In the genomic region with DNA sequence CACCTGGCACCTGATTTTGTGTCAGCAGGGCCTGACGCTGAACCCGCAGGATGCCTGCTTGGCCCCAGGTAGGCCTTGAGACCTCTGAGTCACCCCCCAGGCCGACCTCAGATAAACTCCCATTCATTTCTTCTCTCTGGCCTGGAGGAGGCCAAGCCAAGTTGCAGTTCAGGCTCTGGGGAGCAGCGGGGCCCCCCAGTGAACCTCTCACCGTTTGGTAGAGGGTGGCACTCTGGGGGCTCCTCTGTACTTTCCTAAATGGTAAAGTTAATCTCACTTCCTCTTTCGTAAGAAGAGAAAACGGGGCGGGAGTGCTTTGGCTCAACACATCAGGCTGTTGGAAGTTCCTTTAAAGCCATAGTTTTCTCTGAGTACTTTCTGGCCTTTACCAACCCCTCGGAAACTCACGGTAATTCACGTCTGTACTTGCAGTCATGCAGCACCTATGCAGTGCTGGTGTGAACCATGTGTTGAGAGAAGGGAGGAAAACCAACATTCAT, we compare ENCODE assay signal across 8 cellular contexts. TPM values are rescaled to one million over a fixed set of nuclear protein-coding genes. Genes with fewer than 3 reads are reported as not detected.
DNase-seq lines count a peak whose midpoint lies in the region; ATAC-seq and TF ChIP-seq lines count a peak whose summit lies in the region.

No MANE protein-coding gene starts in this region.

- intact Hi-C loops in colonic mucosa (cut with DNase I) = loop anchor here (10.0 kb wide), 1 partner anchor 93 kb away; no protein-coding TSS in a partner anchor

- H3K27ac Mint-ChIP-seq in stimulated activated naive CD8-positive, alpha-beta T cell treated with anti-CD3 and anti-CD28 coated beads, Interleukin-15, Interleukin-2, amounts not matched to agents 100 ng/mL and 50 ng/mL, for 24 hours = peak overlapping the region; percentile 55
- no peak overlapping the region for H3K27ac Mint-ChIP-seq in chondrocyte (ENCODE audit: unreplicated experiment)
- no peak overlapping the region for H3K27ac Mint-ChIP-seq in natural killer cell treated with Interleukin-12 subunit alpha and Interleukin-12 subunit beta and Interleukin-15 and Interleukin-18, amount 100 ng/mL, for 72 hours

- H3K27me3 ChIP-seq in colonic mucosa = no peaks in the 10 kb centered on the region

- peaks cover 22% of the 10 kb centered on the region for H3K4me1 Mint-ChIP-seq in stimulated activated naive CD8-positive, alpha-beta T cell treated with anti-CD3 and anti-CD28 coated beads, Interleukin-15, Interleukin-2, amounts not matched to agents 100 ng/mL and 50 ng/mL, for 24 hours (ENCODE audit: low read depth)
- peaks cover 49% of the 10 kb centered on the region for H3K4me1 Mint-ChIP-seq in chondrocyte (ENCODE audit: low read depth)
- H3K4me1 Mint-ChIP-seq in natural killer cell treated with Interleukin-12 subunit alpha and Interleukin-12 subunit beta and Interleukin-15 and Interleukin-18, amount 100 ng/mL, for 72 hours (ENCODE audit: low read depth in 2 of 2) = peaks cover 2 to 4% of the 10 kb centered on the region in 2 donors

- H3K9me3 Mint-ChIP-seq in stimulated activated naive CD8-positive, alpha-beta T cell treated with anti-CD3 and anti-CD28 coated beads, Interleukin-15, Interleukin-2, amounts not matched to agents 100 ng/mL and 50 ng/mL, for 24 hours = no peaks in the 10 kb centered on the region
- H3K9me3 Mint-ChIP-seq in chondrocyte (ENCODE audit: low read depth) = no peaks in the 10 kb centered on the region
- H3K9me3 Mint-ChIP-seq in natural killer cell treated with Interleukin-12 subunit alpha and Interleukin-12 subunit beta and Interleukin-15 and Interleukin-18, amount 100 ng/mL, for 72 hours = no peaks in the 10 kb centered on the region

- H3K27ac ChIP-seq in colonic mucosa = peak overlapping the region; percentile 40

- peaks cover 43% of the 10 kb centered on the region for H3K27me3 Mint-ChIP-seq in stimulated activated naive CD8-positive, alpha-beta T cell treated with anti-CD3 and anti-CD28 coated beads, Interleukin-15, Interleukin-2, amounts not matched to agents 100 ng/mL and 50 ng/mL, for 24 hours
- no peaks in the 10 kb centered on the region for H3K27me3 Mint-ChIP-seq in chondrocyte (ENCODE audit: low read depth)
- H3K27me3 Mint-ChIP-seq in natural killer cell treated with Interleukin-12 subunit alpha and Interleukin-12 subunit beta and Interleukin-15 and Interleukin-18, amount 100 ng/mL, for 72 hours = peaks cover 42 to 49% of the 10 kb centered on the region in 2 donors

- H3K9me3 ChIP-seq in colonic mucosa = no peaks in the 10 kb centered on the region

- no peak for TF ChIP-seq CTCF in colonic mucosa (IDR thresholded peaks at IDR 0.05)
- TF ChIP-seq CTCF in chondrocyte (IDR thresholded peaks at IDR 0.05) = no peak

- no peaks in the 10 kb centered on the region for H3K36me3 Mint-ChIP-seq in stimulated activated naive CD8-positive, alpha-beta T cell treated with anti-CD3 and anti-CD28 coated beads, Interleukin-15, Interleukin-2, amounts not matched to agents 100 ng/mL and 50 ng/mL, for 24 hours (ENCODE audit: low read depth)
- peaks cover 3% of the 10 kb centered on the region for H3K36me3 Mint-ChIP-seq in chondrocyte (ENCODE audit: low read depth)
- no peaks in the 10 kb centered on the region for H3K36me3 Mint-ChIP-seq in natural killer cell treated with Interleukin-12 subunit alpha and Interleukin-12 subunit beta and Interleukin-15 and Interleukin-18, amount 100 ng/mL, for 72 hours

- no peak overlapping the region for H3K4me3 Mint-ChIP-seq in stimulated activated naive CD8-positive, alpha-beta T cell treated with anti-CD3 and anti-CD28 coated beads, Interleukin-15, Interleukin-2, amounts not matched to agents 100 ng/mL and 50 ng/mL, for 24 hours
- H3K4me3 Mint-ChIP-seq in chondrocyte (ENCODE audit: unreplicated experiment) = no peak overlapping the region
- no peak overlapping the region for H3K4me3 Mint-ChIP-seq in natural killer cell treated with Interleukin-12 subunit alpha and Interleukin-12 subunit beta and Interleukin-15 and Interleukin-18, amount 100 ng/mL, for 72 hours

- peak; percentile 27 for DNase-seq in colonic mucosa
- no peak for DNase-seq in NCI-H2107 (lab: John Stamatoyannopoulos, UW)
- no peak for DNase-seq in chondrocyte (ENCODE audit: low spot score)
- no peak for DNase-seq in NCI-H446 treated with DMSO at 0.1 percent for 48 hours (lab: John Stamatoyannopoulos, UW)
- no peak for DNase-seq in natural killer cell treated with Interleukin-12 subunit alpha and Interleukin-12 subunit beta and Interleukin-15 and Interleukin-18, amount 100 ng/mL, for 72 hours (ENCODE audit: low spot score)

- no peaks in the 10 kb centered on the region for H3K4me1 ChIP-seq in colonic mucosa

- peak; percentile 62 for ATAC-seq in GM19351 (IDR thresholded peaks at IDR 0.05; ENCODE audit: unreplicated experiment)
- peak; percentile 63 for ATAC-seq in HG03175 (IDR thresholded peaks at IDR 0.05; ENCODE audit: unreplicated experiment)
- no peak for ATAC-seq in natural killer cell treated with Interleukin-12 subunit alpha and Interleukin-12 subunit beta and Interleukin-15 and Interleukin-18, amount 100 ng/mL, for 72 hours

- no peak overlapping the region for H3K4me3 ChIP-seq in colonic mucosa

- H3K36me3 ChIP-seq in colonic mucosa = no peaks in the 10 kb centered on the region

- H3K9ac ChIP-seq in colonic mucosa (ENCODE audit: low read depth in 2 of 2, low read length in 2 of 2) = no peak overlapping the region

RNA-seq across cellular contexts. Expression of gene SIRPA, which starts 2.8 kb away (rescaled TPM):
- total RNA-seq in colonic mucosa (10 to 100 TPM in 1 of 2 donors, 1 to 10 TPM in 1; 9.8 to 12.2 TPM), chondrocyte (16.2 to 25.6 TPM (median 24.9 TPM) in 3 replicates)
- total RNA-seq in natural killer cell treated with Interleukin-12 subunit alpha and Interleukin-12 subunit beta and Interleukin-15 and Interleukin-18, amount 100 ng/mL, for 72 hours = 1 to 10 TPM in 1 of 2 donors, under 1 TPM in 1; 0.14 to 1.0 TPM

Comparison
In these comparisons a context has a peak if more than half of its experiments do, and no peak if none do; other contexts are left out.
1. ATAC-seq: peak in GM19351 (single experiment) and HG03175 (single experiment); none in natural killer cell treated with Interleukin-12 subunit alpha and Interleukin-12 subunit beta and Interleukin-15 and Interleukin-18, amount 100 ng/mL, for 72 hours (0 of 2).